ENCODE assay signal across 1 cellular context in genomic region chr1:19582318-19582717, GRCh38.
TF ChIP-seq lines count a peak whose summit lies in the region.

No MANE protein-coding gene starts in this region.

TF ChIP-seq in SK-N-SH treated with all-trans-retinoic acid at 6 μM for 48 hours, 23 proteins besides CTCF, POLR2A, EP300 and RAD21 (continued from another document):
- TF ChIP-seq, protein P1, sequence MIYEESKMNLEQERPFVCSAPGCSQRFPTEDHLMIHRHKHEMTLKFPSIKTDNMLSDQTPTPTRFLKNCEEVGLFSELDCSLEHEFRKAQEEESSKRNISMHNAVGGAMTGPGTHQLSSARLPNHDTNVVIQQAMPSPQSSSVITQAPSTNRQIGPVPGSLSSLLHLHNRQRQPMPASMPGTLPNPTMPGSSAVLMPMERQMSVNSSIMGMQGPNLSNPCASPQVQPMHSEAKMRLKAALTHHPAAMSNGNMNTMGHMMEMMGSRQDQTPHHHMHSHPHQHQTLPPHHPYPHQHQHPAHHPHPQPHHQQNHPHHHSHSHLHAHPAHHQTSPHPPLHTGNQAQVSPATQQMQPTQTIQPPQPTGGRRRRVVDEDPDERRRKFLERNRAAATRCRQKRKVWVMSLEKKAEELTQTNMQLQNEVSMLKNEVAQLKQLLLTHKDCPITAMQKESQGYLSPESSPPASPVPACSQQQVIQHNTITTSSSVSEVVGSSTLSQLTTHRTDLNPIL (CRISPR knock-in tag; IDR thresholded peaks at IDR 0.05; ENCODE audit: low read depth): no peak
- TF ChIP-seq ISL1 (CRISPR knock-in tag; IDR thresholded peaks at IDR 0.05) (no peak), TCF4 (CRISPR knock-in tag; IDR thresholded peaks at IDR 0.05; ENCODE audit: borderline replicate concordance) (no peak), OSR1 (CRISPR knock-in tag; IDR thresholded peaks at IDR 0.05) (no peak)
